In the genomic region with DNA sequence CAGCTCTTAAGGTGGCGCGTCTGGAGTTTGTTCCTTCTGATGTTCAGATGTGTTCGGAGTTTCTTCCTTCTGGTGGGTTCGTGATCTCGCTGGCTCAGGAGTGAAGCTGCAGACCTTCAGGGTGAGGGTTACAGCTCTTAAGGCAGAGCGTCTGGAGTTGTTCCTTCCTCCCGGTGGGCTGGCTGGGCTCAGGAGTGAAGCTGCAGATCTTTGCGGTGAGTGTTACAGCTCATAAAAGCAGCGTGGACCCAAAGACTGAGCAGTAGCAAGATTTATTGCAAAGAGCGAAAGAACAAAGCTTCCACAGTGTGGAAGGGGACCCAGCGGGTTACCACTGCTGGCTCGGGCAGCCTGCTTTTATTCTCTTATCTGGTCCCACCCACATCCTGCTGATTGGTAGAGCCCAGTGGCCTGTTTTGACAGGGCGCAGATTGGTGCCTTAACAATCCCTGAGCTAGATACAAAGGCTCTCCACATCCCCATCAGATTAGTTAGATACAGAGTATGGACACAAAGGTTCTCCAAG, we compare ENCODE assay signal across 8 cellular contexts.
DNase-seq lines count a peak whose midpoint lies in the region; ATAC-seq and TF ChIP-seq lines count a peak whose summit lies in the region.
"Not testable (repeated sequence)": the region's sequence is repeated elsewhere in the genome, so short reads cannot be mapped to it uniquely, and the experiment has no call there.

No MANE protein-coding gene starts in this region.

- not testable (repeated sequence) for H3K4me1 ChIP-seq in Caco-2; adipocyte (ENCODE audit: control insufficient read depth, insufficient read depth, low read length)

- H3K4me3 ChIP-seq in Caco-2 (ENCODE audit: low read depth, low read length): not testable (repeated sequence)
- H3K4me3 ChIP-seq in adipocyte (ENCODE audit: low read length): peak overlapping the region; percentile 71

- not testable (repeated sequence) for DNase-seq in Caco-2; adipocyte (ENCODE audit: low read depth); memory B cell (ENCODE audit: low spot score in 2 of 2)
- peak; percentile 18 for DNase-seq in MV-4-11 (lab: John Stamatoyannopoulos, UW)
- DNase-seq in activated CD4-positive, alpha-beta T cell treated with anti-CD3 and anti-CD28 coated beads, Interleukin-2, amount 50 U/mL, for 48 hours: peak; percentile 10 to 24
- peak; percentile 27 to 51 for DNase-seq in stimulated activated naive CD8-positive, alpha-beta T cell treated with anti-CD3 and anti-CD28 coated beads, Interleukin-15, amount 100 ng/mL, for 72 hours

- not testable (repeated sequence) for H3K4me1 Mint-ChIP-seq in Caco-2 (ENCODE audit: low read depth, unreplicated experiment); memory B cell; stimulated activated naive CD8-positive, alpha-beta T cell treated with anti-CD3 and anti-CD28 coated beads, Interleukin-15, amount 100 ng/mL, for 72 hours

- POLR2A ChIA-PET in Caco-2 (lab: Charles Lee): not testable (repeated sequence)

- not testable (repeated sequence) for H3K27me3 ChIP-seq in Caco-2 (replicated peaks; ENCODE audit: control insufficient read depth, insufficient read depth, low read length); adipocyte (replicated peaks; ENCODE audit: control insufficient read depth, insufficient read depth, low read length)

- intact Hi-C loops in Caco-2 (cut with micrococcal nuclease; ENCODE audit: unreplicated experiment): not testable (repeated sequence)

- TF ChIP-seq CTCF in Caco-2 (IDR thresholded peaks at IDR 0.05; ENCODE audit: insufficient read depth in 1 of 2, low read depth in 1 of 2, low read length in 1 of 2, severe bottlenecking in 1 of 2, unreplicated experiment in 1 of 2): not testable (repeated sequence)

- not testable (repeated sequence) for H3K9me3 ChIP-seq in Caco-2; adipocyte (ENCODE audit: control insufficient read depth, low read length)

- H3K27me3 Mint-ChIP-seq in Caco-2 (ENCODE audit: insufficient read depth, unreplicated experiment); memory B cell; stimulated activated naive CD8-positive, alpha-beta T cell treated with anti-CD3 and anti-CD28 coated beads, Interleukin-15, amount 100 ng/mL, for 72 hours: not testable (repeated sequence)

- not testable (repeated sequence) for H3K36me3 Mint-ChIP-seq in Caco-2 (ENCODE audit: insufficient read depth, unreplicated experiment); memory B cell

- peak; percentile 36 for ATAC-seq in GM19035 (IDR thresholded peaks at IDR 0.05; ENCODE audit: unreplicated experiment)
- peak; percentile 14 for ATAC-seq in HG02763 (IDR thresholded peaks at IDR 0.05; ENCODE audit: unreplicated experiment)
- ATAC-seq in memory B cell (ENCODE audit: low read depth): not testable (repeated sequence)
- ATAC-seq in stimulated activated naive CD8-positive, alpha-beta T cell treated with anti-CD3 and anti-CD28 coated beads, Interleukin-15, amount 100 ng/mL, for 72 hours: peak; percentile 47

- H3K4me3 Mint-ChIP-seq in Caco-2 (ENCODE audit: unreplicated experiment): peak overlapping the region; percentile 55
- peak overlapping the region; percentile 94 for H3K4me3 Mint-ChIP-seq in memory B cell
- peak overlapping the region; percentile 91 to 92 for H3K4me3 Mint-ChIP-seq in stimulated activated naive CD8-positive, alpha-beta T cell treated with anti-CD3 and anti-CD28 coated beads, Interleukin-15, amount 100 ng/mL, for 72 hours

- not testable (repeated sequence) for H3K9me3 Mint-ChIP-seq in Caco-2 (ENCODE audit: unreplicated experiment); memory B cell; stimulated activated naive CD8-positive, alpha-beta T cell treated with anti-CD3 and anti-CD28 coated beads, Interleukin-15, amount 100 ng/mL, for 72 hours

- BruUV-seq in Caco-2 (replicated peaks; lab: Mats Ljungman, UMichigan): not testable (repeated sequence)

- not testable (repeated sequence) for H3K9ac ChIP-seq in adipocyte (ENCODE audit: low read length)

- not testable (repeated sequence) for H3K36me3 ChIP-seq in Caco-2 (ENCODE audit: control insufficient read depth, insufficient read depth, low read length); adipocyte (ENCODE audit: control insufficient read depth, insufficient read depth, low read length, severe bottlenecking)

- not testable (repeated sequence) for H3K27ac Mint-ChIP-seq in Caco-2 (ENCODE audit: unreplicated experiment)
- peak overlapping the region; percentile 53 for H3K27ac Mint-ChIP-seq in memory B cell
- peak overlapping the region; percentile 95 to 97 for H3K27ac Mint-ChIP-seq in stimulated activated naive CD8-positive, alpha-beta T cell treated with anti-CD3 and anti-CD28 coated beads, Interleukin-15, amount 100 ng/mL, for 72 hours

- CTCF ChIA-PET in Caco-2 (lab: Charles Lee): not testable (repeated sequence)
